ENCODE assay signal across 7 cellular contexts in the genomic region with DNA sequence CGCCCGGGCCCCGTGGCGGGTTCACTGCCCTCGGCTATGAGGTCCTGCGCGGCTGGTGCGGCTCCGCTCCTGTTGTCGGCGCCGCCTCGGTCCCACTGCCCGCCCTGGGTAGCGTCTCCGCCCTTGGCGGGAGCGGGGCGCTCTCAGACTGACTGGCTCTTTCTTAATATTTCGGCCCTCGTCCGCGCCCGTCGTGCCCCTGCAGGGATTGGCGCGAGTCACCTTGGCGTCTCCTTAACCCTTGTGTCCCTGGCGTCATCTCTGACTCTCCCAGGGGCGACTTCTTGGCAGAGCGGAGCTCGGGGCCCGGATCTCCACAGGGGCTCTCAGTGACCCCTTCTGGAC. TPM values are rescaled to one million over a fixed set of nuclear protein-coding genes. Genes with fewer than 3 reads are reported as not detected.
A peak's percentile ranks its signal among the peaks of the same experiment; 100 is the strongest.
DNase-seq lines count a peak whose midpoint lies in the region; ATAC-seq lines count a peak whose summit lies in the region.

No MANE protein-coding gene starts in this region.

- H2BK5ac ChIP-seq in mesendoderm (ENCODE audit: low read length), result peak overlapping the region; percentile 45

- peaks cover 17% of the 10 kb centered on the region for H3K4me1 ChIP-seq in HAP-1
- H3K4me1 ChIP-seq in SJSA1 (replicated peaks), result peaks cover 62% of the 10 kb centered on the region
- H3K4me1 ChIP-seq in mesendoderm (ENCODE audit: control insufficient read depth, low read depth, low read length), result peaks cover 5% of the 10 kb centered on the region
- peaks cover 19% of the 10 kb centered on the region for H3K4me1 ChIP-seq in thymus (ENCODE audit: control insufficient read depth, insufficient read depth, low read length)

- H3K27ac ChIP-seq in SJSA1, result peak overlapping the region; percentile 61
- H3K27ac ChIP-seq in cingulate gyrus (ENCODE audit: low read depth, low read length), result peak overlapping the region; percentile 93
- peak overlapping the region; percentile 88 for H3K27ac ChIP-seq in mesendoderm (ENCODE audit: low read depth, low read length)
- H3K27ac ChIP-seq in thymus (ENCODE audit: low read depth), result peak overlapping the region; percentile 99

- H3K56ac ChIP-seq in mesendoderm (ENCODE audit: low read length), result peak overlapping the region; percentile 98

- no peak overlapping the region for H2BK15ac ChIP-seq in mesendoderm (replicated peaks; ENCODE audit: low read depth)

- H2BK120ac ChIP-seq in mesendoderm (ENCODE audit: low read depth, low read length), result no peak overlapping the region

- H3K27me3 ChIP-seq in HAP-1 (ENCODE audit: low read depth), result no peaks in the 10 kb centered on the region
- H3K27me3 ChIP-seq in SJSA1 (replicated peaks), result no peaks in the 10 kb centered on the region
- H3K27me3 ChIP-seq in mesendoderm (ENCODE audit: insufficient read depth, low read length, poor library complexity), result no peaks in the 10 kb centered on the region
- H3K27me3 ChIP-seq in thymus (ENCODE audit: control insufficient read depth, insufficient read depth), result no peaks in the 10 kb centered on the region

- no peak overlapping the region for H2AK5ac ChIP-seq in mesendoderm (ENCODE audit: low read length)

- H3K4me3 ChIP-seq in HAP-1 (peak overlapping the region; percentile 99), SJSA1 (peak overlapping the region; percentile 88), mesendoderm (ENCODE audit: low read length) (peak overlapping the region; percentile 99), thymus (ENCODE audit: low read length) (peak overlapping the region; percentile 99)

- no CpG with 5 or more reads among the region's 33 CpGs for WGBS in mesendoderm (ENCODE audit: extremely low coverage, insufficient coverage, low lambda C conversion rate)
- WGBS in thymus, result under 1% methylated on average over 33 of the region's 33 CpGs

- H3K79me2 ChIP-seq in mesendoderm (ENCODE audit: control insufficient read depth, insufficient read depth, low read length), result peaks cover 53% of the 10 kb centered on the region

- in situ Hi-C loops in HAP-1 (cut with MboI; ENCODE audit: low sequenced_read_pairs), result loop anchor here (5.0 kb wide), 2 partner anchors 42 to 97 kb away; no protein-coding TSS in a partner anchor

- H3K18ac ChIP-seq in mesendoderm (ENCODE audit: low read length), result peak overlapping the region; percentile 99

- peak overlapping the region; percentile 99 for H3K9ac ChIP-seq in mesendoderm (ENCODE audit: low read length)

- H3K4me2 ChIP-seq in mesendoderm (ENCODE audit: low read length), result peak overlapping the region; percentile 22

- peak overlapping the region; percentile 98 for H3K23ac ChIP-seq in mesendoderm (ENCODE audit: low read length)

- no peak overlapping the region for H4K8ac ChIP-seq in mesendoderm (ENCODE audit: low read depth, low read length)

- H3K4ac ChIP-seq in mesendoderm (ENCODE audit: low read depth, low read length), result peak overlapping the region; percentile 50

- peaks cover 9% of the 10 kb centered on the region for H3K79me1 ChIP-seq in mesendoderm (ENCODE audit: low read length)

- H4K5ac ChIP-seq in mesendoderm (ENCODE audit: low read length), result no peak overlapping the region

- DNase-seq in HAP-1 (ENCODE audit: low spot score in 2 of 2), result peak; percentile 12 to 63
- no peak for DNase-seq in SJSA1 (ENCODE audit: low read depth in 1 of 2, low spot score in 2 of 2)
- no peak for DNase-seq in mesendoderm
- no peak for DNase-seq in GM19240 (ENCODE audit: insufficient read length, low spot score)

- H3K36me3 ChIP-seq in HAP-1 (replicated peaks), result peaks cover 55% of the 10 kb centered on the region
- peaks cover 56% of the 10 kb centered on the region for H3K36me3 ChIP-seq in SJSA1
- peaks cover 19% of the 10 kb centered on the region for H3K36me3 ChIP-seq in mesendoderm (ENCODE audit: control insufficient read depth, insufficient read depth, low read length)
- peaks cover 26% of the 10 kb centered on the region for H3K36me3 ChIP-seq in thymus (ENCODE audit: control insufficient read depth, insufficient read depth)

- H3K9me3 ChIP-seq in HAP-1, result 0 out of 2 replicates have a peak, but pooled peaks cover 3% of the 10 kb centered on the region
- peaks cover 8% of the 10 kb centered on the region; the same call in 1 of the 2 replicates for H3K9me3 ChIP-seq in SJSA1 (replicated peaks)
- no peaks in the 10 kb centered on the region for H3K9me3 ChIP-seq in thymus (ENCODE audit: control insufficient read depth)

- ATAC-seq in GM19463 (IDR thresholded peaks at IDR 0.05; ENCODE audit: unreplicated experiment), result no peak

RNA-seq across cellular contexts. Expression of a gene that starts 1.3 kb away (rescaled TPM):
- total RNA-seq in SJSA1 (2014; rRNA removed; shearing (Covaris generic)), result 971 and 998 TPM in 2 replicates
- 4,557 TPM for polyA plus RNA-seq in mesendoderm (2013, experiment 1 of 2)
- 4,676 TPM for polyA plus RNA-seq in mesendoderm (2013, experiment 2 of 2)
- 2,183 TPM for polyA plus RNA-seq in thymus

Comparison
In these comparisons a context has a peak if more than half of its experiments do, and no peak if none do; other contexts are left out.
1. DNase-seq: peak in HAP-1 (2 of 2); none in SJSA1 (0 of 2), mesendoderm (single experiment) and GM19240 (single experiment).
2. Peak in every context shown above with its lines, with median percentiles within 50 percentile points of each other: H3K4me3 ChIP-seq and H3K27ac ChIP-seq.